In genomic region chr13:26943748-26944147, GRCh38 we compare ENCODE assay signal across 24 cellular contexts.
"Had no signal": no experiment of that assay in that cellular context is flagged by ENCODE, and none has a peak within 500 bp of the region (broad histone marks: within the 10 kb centered on the region; RNA-seq: fewer than 3 reads in every experiment).

No MANE protein-coding gene starts in this region.

- ATAC-seq: left lung; lower lobe of right lung; natural killer cell; sciatic nerve; stimulated activated memory B cell treated with anti-CD40 and anti-IgM and Interleukin-4, amounts not matched to agents 10 μg/mL and 1 μg/mL and 100 μg/mL, for 72 hours had no signal

- H3K9me3 ChIP-seq: left lung, lower lobe of right lung, ovary, thoracic aorta, tibial nerve, upper lobe of left lung had no signal

- H3K27ac ChIP-seq: dorsolateral prefrontal cortex, left lung, lower lobe of right lung, ovary, thoracic aorta, tibial nerve, upper lobe of left lung had no signal

- DNase-seq: dorsolateral prefrontal cortex; effector CD4-positive, alpha-beta T cell; head of caudate nucleus; hippocampal formation; left cardiac atrium; left lung; lower lobe of right lung; natural killer cell; occipital lobe; ovary; retina; stimulated activated CD4-positive, alpha-beta T cell treated with anti-CD3 and anti-CD28 coated beads, Interleukin-12 subunit alpha, Interleukin-12 subunit beta, amount 100 ng/mL, for 4 hours; stimulated activated CD4-positive, alpha-beta T cell treated with anti-CD3 and anti-CD28 coated beads, Interleukin-1b, Interleukin-23, amount 100 ng/mL, for 48 hours; stimulated activated CD4-positive, alpha-beta T cell treated with anti-CD3 and anti-CD28 coated beads, Interleukin-4, amount 100 ng/mL, for 4 hours had no signal

- FAIRE-seq: colon, frontal cortex, islet of Langerhans, urothelium cell line had no signal

- H3K4me2 ChIP-seq: smooth muscle cell had no signal

- H3K27me3 ChIP-seq: left lung, ovary, tibial nerve, upper lobe of left lung had no signal

- H3K4me3 ChIP-seq: dorsolateral prefrontal cortex, left lung, lower lobe of right lung, ovary, smooth muscle cell, thoracic aorta, tibial nerve, upper lobe of left lung had no signal

- H3K36me3 ChIP-seq: left lung, lower lobe of right lung, ovary, thoracic aorta, tibial nerve, upper lobe of left lung had no signal

- H3K4me1 ChIP-seq: left lung, lower lobe of right lung, tibial nerve, upper lobe of left lung had no signal
